ENCODE assay signal across 18 cellular contexts in the genomic region with DNA sequence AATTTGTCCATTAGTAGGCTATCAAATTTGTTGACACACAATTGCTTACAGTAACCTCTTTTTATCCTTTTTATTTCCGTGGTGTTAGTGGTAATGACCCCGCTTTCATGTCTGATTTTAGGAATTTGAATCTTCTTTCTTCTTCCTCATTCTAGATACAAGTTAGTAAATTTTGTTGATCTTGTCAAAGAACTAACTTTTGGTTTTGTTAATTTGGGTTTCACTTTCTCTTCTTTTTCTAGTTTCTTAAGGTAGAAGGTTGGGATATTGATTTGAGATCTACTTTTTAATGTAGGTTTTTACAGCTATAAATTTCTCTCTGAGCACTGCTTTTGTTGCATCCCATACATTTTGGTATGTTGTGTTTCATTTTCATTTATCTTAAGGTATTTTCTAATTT. TPM values are rescaled to one million over a fixed set of nuclear protein-coding genes. Genes with fewer than 3 reads are reported as not detected.
A peak's percentile ranks its signal among the peaks of the same experiment; 100 is the strongest.
DNase-seq lines count a peak whose midpoint lies in the region; ATAC-seq, FAIRE-seq and TF ChIP-seq lines count a peak whose summit lies in the region.
"Had no signal": no experiment of that assay in that cellular context is flagged by ENCODE, and none has a peak within 500 bp of the region (broad histone marks: within the 10 kb centered on the region; RNA-seq: fewer than 3 reads in every experiment).

No MANE protein-coding gene starts in this region.

- ATAC-seq in CD4-positive, CD25-positive, alpha-beta regulatory T cell (ENCODE audit: low read depth in 2 of 2), result no peak
- ATAC-seq in GM12878 (peak; percentile 47; the same call in 2 of the 3 replicates), left cardiac atrium (no peak)
- ATAC-seq: left ventricle myocardium superior, right lobe of liver had no signal

- RAD21 ChIA-PET in GM12878 (lab: Charles Lee; ENCODE audit: unreplicated experiment), result no interaction called here

- in situ Hi-C loops in GM12878 (cut with MboI), result no loop called here

- DNase-seq in CD4-positive, CD25-positive, alpha-beta regulatory T cell, result peak in 2 of 3 donors; percentile 9 to 44
- DNase-seq in GM18507 (ENCODE audit: extremely low spot score, insufficient read length, low read depth), result no peak
- peak; percentile 19 for DNase-seq in OCI-M1 (lab: John Stamatoyannopoulos, UW)
- DNase-seq in GM12878 (ENCODE audit: low read depth, low spot score), result no peak
- no peak for DNase-seq in left cardiac atrium
- DNase-seq in tibial nerve (ENCODE audit: low spot score in 2 of 2), result no peak
- DNase-seq in NCI-H187 (lab: John Stamatoyannopoulos, UW), result no peak
- DNase-seq: activated CD4-positive, alpha-beta T cell treated with anti-CD3 and anti-CD28 coated beads, Interleukin-2, amount 50 U/mL, for 1 hour; activated naive CD4-positive, alpha-beta T cell treated with anti-CD3 and anti-CD28 coated beads, Interleukin-2, amount 50 U/mL, for 16 hours; cerebellar nuclear complex; left ventricle myocardium superior; midbrain; NCI-H2081 treated with DMSO at 0.1 percent for 48 hours; NK-92 treated with Interleukin-12 subunit alpha and Interleukin-12 subunit beta, amount 100 ng/mL, for 24 hours; right lobe of liver; stimulated activated CD4-positive, alpha-beta T cell treated with anti-CD3 and anti-CD28 coated beads, Interleukin-15, amount 100 ng/mL, for 24 hours; stimulated activated CD8-positive, alpha-beta memory T cell treated with anti-CD3 and anti-CD28 coated beads, Interleukin-4, amount 100 ng/mL, for 48 hours had no signal

- POLR2A ChIA-PET in GM12878 (lab: Charles Lee), result no interaction called here

- no peak for TF ChIP-seq CTCF in GM12878 (IDR thresholded peaks at IDR 0.05 in 2 of 3, conservative IDR thresholded peaks at IDR 0.05 in 1 of 3; ENCODE audit: control insufficient read depth in 2 of 3, extremely low read depth in 1 of 3, insufficient read depth in 1 of 3, low read depth in 3 of 3, low read length in 3 of 3)
- TF ChIP-seq CTCF in tibial nerve (IDR thresholded peaks at IDR 0.05), result no peak

- TF ChIP-seq EP300 in GM12878 (IDR thresholded peaks at IDR 0.05; ENCODE audit: borderline replicate concordance in 1 of 2, control insufficient read depth in 1 of 2, low read depth in 2 of 2, low read length in 2 of 2) (no peak), tibial nerve (IDR thresholded peaks at IDR 0.05) (no peak)

- H3K9me3 ChIP-seq in CD4-positive, CD25-positive, alpha-beta regulatory T cell (ENCODE audit: control insufficient read depth in 2 of 2, low read length in 2 of 2), result peaks cover 0 to 4% of the 10 kb centered on the region in 2 experiments
- H3K9me3 ChIP-seq in GM12878 (replicated peaks; ENCODE audit: control insufficient read depth, insufficient read depth, low read length) (no peaks in the 10 kb centered on the region; the same call in 2 of the 3 replicates), tibial nerve (peaks cover 0 to 10% (median 0%) of the 10 kb centered on the region in 4 donors)
- H3K9me3 ChIP-seq: right lobe of liver had no signal

- 0% methylated on average over 2 of the region's 2 CpGs for WGBS in GM12878 (ENCODE audit: insufficient coverage, insufficient replicate concordance, low lambda C conversion rate, missing lambda C conversion rate)
- 87 to 91% methylated on average over 2 of the region's 2 CpGs for WGBS in tibial nerve, 2 donors

- SMC1A ChIA-PET in GM12878 (lab: Charles Lee; ENCODE audit: uncharacterized antibody, unreplicated experiment), result interaction anchor here (0.9 kb wide), 1 partner anchor 10 kb away, joined by 5 read pairs; no protein-coding TSS in a partner anchor

- peak overlapping the region in 2 of 3 donors; percentile 39 to 59 for H3K27ac Mint-ChIP-seq in CD4-positive, CD25-positive, alpha-beta regulatory T cell

- H3K27ac ChIP-seq in CD4-positive, CD25-positive, alpha-beta regulatory T cell (ENCODE audit: insufficient read depth, low read length, poor library complexity, severe bottlenecking), result no peak overlapping the region
- H3K27ac ChIP-seq in GM12878 (ENCODE audit: control insufficient read depth, insufficient read depth) (no peak overlapping the region), tibial nerve (no peak overlapping the region)
- H3K27ac ChIP-seq: C4-2B, right lobe of liver had no signal

- H2AFZ ChIP-seq in GM12878 (ENCODE audit: control insufficient read depth, low read depth, low read length), result peak overlapping the region; percentile 34; the same call in 1 of the 2 replicates

- H3K4me2 ChIP-seq in GM12878 (ENCODE audit: control insufficient read depth, insufficient read depth), result peak overlapping the region; percentile 48; the same call in 1 of the 2 replicates

- H4K20me1 ChIP-seq in GM12878 (ENCODE audit: control insufficient read depth, insufficient read depth), result no peaks in the 10 kb centered on the region

- BruUV-seq in GM12878 (replicated peaks; lab: Mats Ljungman, UMichigan), result no TSS peak

- H3K4me3 Mint-ChIP-seq in CD4-positive, CD25-positive, alpha-beta regulatory T cell, result peak overlapping the region in 3 of 4 donors; percentile 11 to 84 (median 74)

- peaks cover 0 to 7% (median 5%) of the 10 kb centered on the region in 7 donors for H3K9me3 Mint-ChIP-seq in CD4-positive, CD25-positive, alpha-beta regulatory T cell

- TF ChIP-seq POLR2A in GM12878 (IDR thresholded peaks at IDR 0.05; ENCODE audit: low read depth, low read length), result no peak
- TF ChIP-seq POLR2A in tibial nerve (IDR thresholded peaks at IDR 0.05), result no peak

- FAIRE-seq in GM18507 (lab: Jason Lieb, UNC), result peak; percentile 60
- no peak for FAIRE-seq in GM12878 (lab: Jason Lieb, UNC)

- peaks cover 6% of the 10 kb centered on the region for H3K27me3 Mint-ChIP-seq in CD4-positive, CD25-positive, alpha-beta regulatory T cell

- H3K4me1 Mint-ChIP-seq in CD4-positive, CD25-positive, alpha-beta regulatory T cell, result peaks cover 0 to 17% (median 6%) of the 10 kb centered on the region in 4 donors

- H3K79me2 ChIP-seq in GM12878 (ENCODE audit: control insufficient read depth, insufficient read depth, low read length), result no peaks in the 10 kb centered on the region

- intact Hi-C loops in GM12878 (cut with micrococcal nuclease; ENCODE audit: unreplicated experiment), result no loop called here
- intact Hi-C loops in left cardiac atrium (cut with DNase I), result no loop called here

- TF ChIP-seq RAD21 in GM12878 (IDR thresholded peaks at IDR 0.05; ENCODE audit: insufficient read depth, low read depth, low read length), result no peak

- H3K9ac ChIP-seq in GM12878 (ENCODE audit: control insufficient read depth, insufficient read depth, low read length), result no peak overlapping the region

- H3K4me1 ChIP-seq in CD4-positive, CD25-positive, alpha-beta regulatory T cell (ENCODE audit: control insufficient read depth, insufficient read depth, low read length, poor library complexity, severe bottlenecking), result no peaks in the 10 kb centered on the region
- H3K4me1 ChIP-seq in GM12878 (ENCODE audit: control insufficient read depth, insufficient read depth, low read length) (no peaks in the 10 kb centered on the region), tibial nerve (no peaks in the 10 kb centered on the region)
- H3K4me1 ChIP-seq: right lobe of liver had no signal

- no peaks in the 10 kb centered on the region for H3K36me3 ChIP-seq in CD4-positive, CD25-positive, alpha-beta regulatory T cell (ENCODE audit: control insufficient read depth, insufficient read depth, low read length)
- H3K36me3 ChIP-seq in GM12878 (ENCODE audit: control insufficient read depth in 2 of 2, insufficient read depth in 2 of 2, low read length in 1 of 2) (no peaks in the 10 kb centered on the region), tibial nerve (no peaks in the 10 kb centered on the region)
- H3K36me3 ChIP-seq: right lobe of liver had no signal

- peaks cover 2% of the 10 kb centered on the region for H3K27me3 ChIP-seq in CD4-positive, CD25-positive, alpha-beta regulatory T cell (ENCODE audit: control insufficient read depth, insufficient read depth, low read length)
- H3K27me3 ChIP-seq in GM12878 (replicated peaks in 1 of 2; ENCODE audit: control insufficient read depth in 2 of 2, insufficient read depth in 2 of 2, low read length in 1 of 2) (no peaks in the 10 kb centered on the region), tibial nerve (no peaks in the 10 kb centered on the region)
- H3K27me3 ChIP-seq: right lobe of liver had no signal

- peak overlapping the region; percentile 49 for H3K4me3 ChIP-seq in CD4-positive, CD25-positive, alpha-beta regulatory T cell (ENCODE audit: low read depth, low read length)
- H3K4me3 ChIP-seq in GM12878 (no peak overlapping the region), tibial nerve (no peak overlapping the region)
- H3K4me3 ChIP-seq: right lobe of liver had no signal

- CTCF ChIA-PET in GM12878 (lab: Yijun Ruan, JAX), result no interaction called here

- peaks cover 8% of the 10 kb centered on the region for H3K36me3 Mint-ChIP-seq in CD4-positive, CD25-positive, alpha-beta regulatory T cell

TF ChIP-seq in GM12878, 131 proteins besides CTCF, POLR2A, EP300 and RAD21 (continues in another document):
- no peak for TF ChIP-seq SUZ12 (IDR thresholded peaks at IDR 0.05; ENCODE audit: unreplicated experiment)

RNA-seq across cellular contexts. Expression of gene SLC7A1, which starts 53.3 kb away (rescaled TPM):
- 29.9 TPM for total RNA-seq in CD4-positive, CD25-positive, alpha-beta regulatory T cell
- polyA plus RNA-seq in CD4-positive, CD25-positive, alpha-beta regulatory T cell, result 1 to 10 TPM; 3.6 to 7.7 (median 4.8) TPM
- 44.0 and 56.5 TPM in 2 replicates for total RNA-seq in GM12878 (2013; cell fraction: nucleolus; rRNA removed)
- total RNA-seq in GM12878 (2014; rRNA removed) (16.8 and 22.3 TPM in 2 replicates), GM12878 (2014; rRNA removed; fragmentation: Illumina TruSeq; extraction: Trizol) (13.8 and 15.6 TPM in 2 replicates), GM12878 (2021) (87.9 and 91.7 TPM in 2 replicates), left cardiac atrium (10 to 100 TPM; 11.8 to 38.6 TPM), tibial nerve (10 to 100 TPM in 3 of 4 donors, 1 to 10 TPM in 1; 9.2 to 46.5 (median 24.7) TPM)
- 15.9 TPM for polyA plus RNA-seq in GM12878 (2011; ENCODE audit: low read depth)
- polyA plus RNA-seq in GM12878 (2011; rRNA removed) (8.4 and 10.2 TPM in 2 replicates), GM12878 (2014; fragmentation: Illumina TruSeq; extraction: Trizol) (28.2 and 40.3 TPM in 2 replicates), GM12878 (2014; fragmentation: Nextera tagmentation; extraction: Ambion mirVana) (1 to 10 TPM; 6.4 to 7.6 TPM), GM12878 (2014; rRNA removed) (24.6 and 29.4 TPM in 2 replicates), GM12878 (2016; fragmentation: Nextera tagmentation; extraction: Ambion mirVana) (10 to 100 TPM; 25.6 to 25.8 TPM)
- 12.8 and 17.9 TPM in 2 replicates for polyA plus RNA-seq in GM12878 (2011; cell fraction: cytosol; rRNA removed)
- 28.3 and 31.2 TPM in 2 replicates for polyA plus RNA-seq in GM12878 (2011; cell fraction: nucleus; rRNA removed)
- polyA plus RNA-seq in GM12878 (2012), result 22.7 and 24.7 TPM in 2 replicates
- 19.7 and 28.9 TPM in 2 replicates for polyA minus RNA-seq in GM12878 (2011; rRNA and poly(A)+ RNA removed)
- 13.4 and 19.3 TPM in 2 replicates for polyA minus RNA-seq in GM12878 (2011; cell fraction: cytosol; rRNA and poly(A)+ RNA removed)
- 21.8 and 34.3 TPM in 2 replicates for polyA minus RNA-seq in GM12878 (2011; cell fraction: nucleus; rRNA and poly(A)+ RNA removed)

Comparison
In these comparisons a context has a peak if more than half of its experiments do, and no peak if none do; other contexts are left out.
1. DNase-seq: peak in CD4-positive, CD25-positive, alpha-beta regulatory T cell (2 of 3) and OCI-M1 (single experiment); none in GM18507 (single experiment), GM12878 (single experiment), left cardiac atrium (single experiment), tibial nerve (0 of 2) and NCI-H187 (0 of 2).